3 cellular contexts compared by ENCODE assay signal in genomic region chr5:154557548-154557947, GRCh38.
TF ChIP-seq lines count a peak whose summit lies in the region.

No MANE protein-coding gene starts in this region.

TF ChIP-seq in HepG2, 621 proteins besides CTCF, POLR2A, EP300 and RAD21:
- TF ChIP-seq ZNF777 (CRISPR knock-in tag; IDR thresholded peaks at IDR 0.05) (no peak), FOXA3 (CRISPR knock-in tag; IDR thresholded peaks at IDR 0.05) (no peak), HMGXB4 (CRISPR knock-in tag; IDR thresholded peaks at IDR 0.05; ENCODE audit: borderline replicate concordance in 1 of 2, low read depth in 1 of 2) (no peak), CHD4 (IDR thresholded peaks at IDR 0.05; ENCODE audit: borderline replicate concordance, low read length) (no peak), MAFF (IDR thresholded peaks at IDR 0.05; ENCODE audit: low read depth, low read length) (peak; percentile 61; the same call in 1 of the 2 replicates), ZNF761 (CRISPR knock-in tag; conservative IDR thresholded peaks at IDR 0.05) (no peak), MAFK (conservative IDR thresholded peaks at IDR 0.05 in 1 of 2, IDR thresholded peaks at IDR 0.05 in 1 of 2; ENCODE audit: low read length in 2 of 2) (peak; percentile 56 to 79)
- TF ChIP-seq, protein P1, sequence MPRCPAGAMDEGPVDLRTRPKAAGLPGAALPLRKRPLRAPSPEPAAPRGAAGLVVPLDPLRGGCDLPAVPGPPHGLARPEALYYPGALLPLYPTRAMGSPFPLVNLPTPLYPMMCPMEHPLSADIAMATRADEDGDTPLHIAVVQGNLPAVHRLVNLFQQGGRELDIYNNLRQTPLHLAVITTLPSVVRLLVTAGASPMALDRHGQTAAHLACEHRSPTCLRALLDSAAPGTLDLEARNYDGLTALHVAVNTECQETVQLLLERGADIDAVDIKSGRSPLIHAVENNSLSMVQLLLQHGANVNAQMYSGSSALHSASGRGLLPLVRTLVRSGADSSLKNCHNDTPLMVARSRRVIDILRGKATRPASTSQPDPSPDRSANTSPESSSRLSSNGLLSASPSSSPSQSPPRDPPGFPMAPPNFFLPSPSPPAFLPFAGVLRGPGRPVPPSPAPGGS (CRISPR knock-in tag; IDR thresholded peaks at IDR 0.05) = no peak
- TF ChIP-seq, protein P2, sequence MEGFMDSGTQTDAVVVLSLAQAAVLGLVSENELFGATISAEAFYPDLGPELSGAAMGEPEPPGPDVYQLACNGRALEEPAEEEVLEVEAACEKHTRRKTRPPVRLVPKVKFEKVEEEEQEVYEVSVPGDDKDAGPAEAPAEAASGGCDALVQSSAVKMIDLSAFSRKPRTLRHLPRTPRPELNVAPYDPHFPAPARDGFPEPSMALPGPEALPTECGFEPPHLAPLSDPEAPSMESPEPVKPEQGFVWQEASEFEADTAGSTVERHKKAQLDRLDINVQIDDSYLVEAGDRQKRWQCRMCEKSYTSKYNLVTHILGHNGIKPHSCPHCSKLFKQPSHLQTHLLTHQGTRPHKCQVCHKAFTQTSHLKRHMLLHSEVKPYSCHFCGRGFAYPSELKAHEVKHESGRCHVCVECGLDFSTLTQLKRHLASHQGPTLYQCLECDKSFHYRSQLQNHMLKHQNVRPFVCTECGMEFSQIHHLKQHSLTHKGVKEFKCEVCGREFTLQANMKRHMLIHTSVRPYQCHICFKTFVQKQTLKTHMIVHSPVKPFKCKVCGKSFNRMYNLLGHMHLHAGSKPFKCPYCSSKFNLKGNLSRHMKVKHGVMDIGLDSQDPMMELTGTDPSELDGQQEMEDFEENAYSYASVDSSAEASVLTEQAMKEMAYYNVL (CRISPR knock-in tag; IDR thresholded peaks at IDR 0.05; ENCODE audit: borderline replicate concordance) = no peak

TF ChIP-seq in IMR-90, 13 proteins besides CTCF, POLR2A, EP300 and RAD21:
- TF ChIP-seq MAFK (IDR thresholded peaks at IDR 0.05; ENCODE audit: low read depth, low read length) (peak; percentile 61), MAZ (IDR thresholded peaks at IDR 0.05; ENCODE audit: borderline replicate concordance, low read depth, low read length) (no peak)

TF ChIP-seq in K562, 482 proteins besides CTCF, POLR2A, EP300 and RAD21:
- TF ChIP-seq PATZ1 (CRISPR knock-in tag; IDR thresholded peaks at IDR 0.05; ENCODE audit: borderline replicate concordance) (no peak), ARID2 (IDR thresholded peaks at IDR 0.05) (no peak), IRF2 (CRISPR knock-in tag; IDR thresholded peaks at IDR 0.05) (no peak), ZNF79 (CRISPR knock-in tag; IDR thresholded peaks at IDR 0.05; ENCODE audit: low read depth) (no peak), CREB1 (IDR thresholded peaks at IDR 0.05) (no peak), CREB1 (CRISPR knock-in tag; IDR thresholded peaks at IDR 0.05) (no peak), RUNX1 (IDR thresholded peaks at IDR 0.05; ENCODE audit: low read depth) (no peak), ZNF316 (IDR thresholded peaks at IDR 0.05) (peak; percentile 89), C11orf30 (IDR thresholded peaks at IDR 0.05; ENCODE audit: low read depth) (peak; percentile 71), MAFG (tag; conservative IDR thresholded peaks at IDR 0.05) (peak; percentile 50), FOXP4 (CRISPR knock-in tag; IDR thresholded peaks at IDR 0.05; ENCODE audit: borderline replicate concordance) (no peak), NRF1 (conservative IDR thresholded peaks at IDR 0.05 in 1 of 2, IDR thresholded peaks at IDR 0.05 in 1 of 2) (no peak), CBFB (CRISPR knock-in tag; IDR thresholded peaks at IDR 0.05) (no peak), MAFF (IDR thresholded peaks at IDR 0.05; ENCODE audit: low read length) (peak; percentile 61)
